ENCODE assay signal across 9 cellular contexts in the genomic region with DNA sequence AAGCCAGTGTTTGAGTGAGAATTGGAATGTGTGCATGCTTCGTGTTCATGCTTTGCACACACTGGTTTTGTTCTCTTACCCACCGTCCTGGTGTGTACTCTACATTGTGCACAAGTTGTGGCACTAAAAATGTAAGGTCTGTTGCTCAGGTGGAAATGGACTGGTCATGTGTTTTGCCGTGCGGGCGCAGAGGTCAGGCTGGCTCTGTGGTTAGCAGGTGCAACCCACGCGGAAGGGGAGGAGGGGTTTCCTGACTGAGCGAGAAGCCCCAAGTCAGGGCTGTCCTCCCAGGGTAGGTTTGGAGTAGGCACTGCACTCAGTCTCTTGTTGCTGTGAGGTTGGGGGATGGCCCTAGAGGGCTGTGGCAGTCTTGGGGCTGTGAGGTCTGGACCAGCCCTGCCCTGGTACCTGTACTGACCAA.
DNase-seq lines count a peak whose midpoint lies in the region; ATAC-seq and TF ChIP-seq lines count a peak whose summit lies in the region.
"Had no signal": no experiment of that assay in that cellular context is flagged by ENCODE, and none has a peak within 500 bp of the region (broad histone marks: within the 10 kb centered on the region; RNA-seq: fewer than 3 reads in every experiment).

No MANE protein-coding gene starts in this region.

- no peak overlapping the region for H3K27ac ChIP-seq in right lobe of liver
- H3K27ac ChIP-seq: SJSA1 had no signal

- no peak for TF ChIP-seq POLR2A in right lobe of liver (IDR thresholded peaks at IDR 0.05)

- H3K9me3 ChIP-seq in right lobe of liver = no peaks in the 10 kb centered on the region

- intact Hi-C loops in activated B cell treated with CpG ODN at 0.5 μM for 24 hours (cut with micrococcal nuclease) = loop anchor here (2.0 to 5.0 kb wide), 2 partner anchors 15 to 33 kb away; no protein-coding TSS in a partner anchor
- intact Hi-C loops in right lobe of liver (cut with DNase I) = no loop called here

- H3K27me3 ChIP-seq in right lobe of liver = no peaks in the 10 kb centered on the region
- H3K27me3 ChIP-seq: SJSA1 had no signal

- no peaks in the 10 kb centered on the region for H3K36me3 ChIP-seq in right lobe of liver
- H3K36me3 ChIP-seq: SJSA1 had no signal

- CTCF ChIA-PET in GM10248 (lab: Yijun Ruan, JAX) (interaction anchor here (1.2 kb wide), 1 partner anchor 9 kb away, joined by 3 read pairs; no protein-coding TSS in a partner anchor), activated B cell treated with CpG ODN at 0.5 μM for 24 hours (lab: Charles Lee) (interaction anchor here (2.3 kb wide), 1 partner anchor 10 kb away, joined by 11 read pairs; no protein-coding TSS in a partner anchor)

- peak overlapping the region; percentile 57 for H3K4me3 Mint-ChIP-seq in activated B cell treated with CpG ODN at 0.5 μM for 24 hours

- DNase-seq in GM10248 (ENCODE audit: extremely low spot score) (peak; percentile 88), activated B cell treated with CpG ODN at 0.5 μM for 24 hours (peak; percentile 36), right lobe of liver (no peak), middle frontal gyrus (ENCODE audit: extremely low spot score, low spot score) (no peak), DMS79 treated with DMSO at 0.1 percent for 48 hours (lab: John Stamatoyannopoulos, UW) (no peak)

- 43% methylated on average over 2 of the region's 8 CpGs for WGBS in right lobe of liver (ENCODE audit: insufficient coverage, low coverage, low lambda C conversion rate, missing lambda C conversion rate)

- H3K4me1 Mint-ChIP-seq in activated B cell treated with CpG ODN at 0.5 μM for 24 hours = peaks cover 74% of the 10 kb centered on the region

- ATAC-seq in GM21723 (IDR thresholded peaks at IDR 0.05; ENCODE audit: unreplicated experiment) = peak; percentile 75
- peak; percentile 73 for ATAC-seq in activated B cell treated with CpG ODN at 0.5 μM for 24 hours (ENCODE audit: low read depth)
- ATAC-seq in right lobe of liver = peak in 3 of 4 donors; percentile 35 to 54 (median 43)
- ATAC-seq in GM18519 (IDR thresholded peaks at IDR 0.05; ENCODE audit: low FRiP score, unreplicated experiment) = no peak
- no peak for ATAC-seq in HG03280 (IDR thresholded peaks at IDR 0.05; ENCODE audit: unreplicated experiment)

- peaks cover 10% of the 10 kb centered on the region for H3K9me3 Mint-ChIP-seq in activated B cell treated with CpG ODN at 0.5 μM for 24 hours

- H3K27ac Mint-ChIP-seq in activated B cell treated with CpG ODN at 0.5 μM for 24 hours = peak overlapping the region; percentile 86

- H3K27me3 Mint-ChIP-seq in activated B cell treated with CpG ODN at 0.5 μM for 24 hours = no peaks in the 10 kb centered on the region

- no peaks in the 10 kb centered on the region for H3K4me1 ChIP-seq in right lobe of liver
- H3K4me1 ChIP-seq: SJSA1 had no signal

- H3K36me3 Mint-ChIP-seq in activated B cell treated with CpG ODN at 0.5 μM for 24 hours (ENCODE audit: low read depth) = peaks cover 27% of the 10 kb centered on the region

- POLR2A ChIA-PET in GM10248 (lab: Yijun Ruan, JAX) (no interaction called here), activated B cell treated with CpG ODN at 0.5 μM for 24 hours (lab: Charles Lee) (interaction anchor here (0.6 to 1.2 kb wide), 2 partner anchors 10 to 49 kb away, joined by 3 to 6 read pairs; no protein-coding TSS in a partner anchor)

- no peak overlapping the region for H3K4me3 ChIP-seq in right lobe of liver
- H3K4me3 ChIP-seq: SJSA1 had no signal

- TF ChIP-seq CTCF in GM10248 (IDR thresholded peaks at IDR 0.05; ENCODE audit: control extremely low read depth, extremely low read depth, low read depth, missing control alignments) (no peak), activated B cell treated with CpG ODN at 0.5 μM for 24 hours (IDR thresholded peaks at IDR 0.05) (no peak), right lobe of liver (IDR thresholded peaks at IDR 0.05) (no peak)

Comparison
In these comparisons a context has a peak if more than half of its experiments do, and no peak if none do; other contexts are left out.
1. DNase-seq: peak in GM10248 (single experiment) and activated B cell treated with CpG ODN at 0.5 μM for 24 hours (single experiment); none in right lobe of liver (0 of 3), middle frontal gyrus (single experiment) and DMS79 treated with DMSO at 0.1 percent for 48 hours (single experiment).
2. ATAC-seq: peak in GM21723 (single experiment), activated B cell treated with CpG ODN at 0.5 μM for 24 hours (single experiment) and right lobe of liver (3 of 4); none in GM18519 (single experiment) and HG03280 (single experiment).